Comparison of ENCODE assay signal across 1 cellular context in genomic region chr13:47076536-47076935, GRCh38.
TF ChIP-seq lines count a peak whose summit lies in the region.

No MANE protein-coding gene starts in this region.

TF ChIP-seq in IMR-90, 13 proteins besides CTCF, POLR2A, EP300 and RAD21 (continued from another document):
- TF ChIP-seq ELK1 (IDR thresholded peaks at IDR 0.05; ENCODE audit: borderline replicate concordance, low read depth, low read length) (no peak), CEBPB (IDR thresholded peaks at IDR 0.05; ENCODE audit: low read depth, low read length) (no peak), SMC3 (IDR thresholded peaks at IDR 0.05; ENCODE audit: low read depth, low read length) (no peak), FOS (IDR thresholded peaks at IDR 0.05; ENCODE audit: low read depth, low read length) (no peak)
TF ChIP-seq in IMR-90: peak in this region for 0.
